10 cellular contexts compared by ENCODE assay signal in genomic region chr4:123127218-123127617, GRCh38.
DNase-seq lines count a peak whose midpoint lies in the region; ATAC-seq and TF ChIP-seq lines count a peak whose summit lies in the region.
"Had no signal": no experiment of that assay in that cellular context is flagged by ENCODE, and none has a peak within 500 bp of the region (broad histone marks: within the 10 kb centered on the region; RNA-seq: fewer than 3 reads in every experiment).

No MANE protein-coding gene starts in this region.

- no peak for ATAC-seq in psoas muscle
- ATAC-seq in HG02759 (IDR thresholded peaks at IDR 0.05; ENCODE audit: unreplicated experiment), result no peak
- ATAC-seq in HG02970 (IDR thresholded peaks at IDR 0.05; ENCODE audit: low FRiP score, unreplicated experiment), result no peak

- 42 to 58% (median 55%) methylated on average over 1 of the region's 1 CpG for WGBS in psoas muscle, 3 donors

- DNase-seq in DMS53 (lab: John Stamatoyannopoulos, UW) (peak; percentile 7), DMS53 treated with DMSO at 0.1 percent for 48 hours (lab: John Stamatoyannopoulos, UW; ENCODE audit: unreplicated experiment) (no peak), SK-MEL-5 (ENCODE audit: low read depth, low spot score) (peak; percentile 25), fibroblast of mammary gland (ENCODE audit: low read depth) (peak; percentile 33), psoas muscle (no peak), Ammon's horn (ENCODE audit: low spot score) (no peak)
- DNase-seq: activated CD4-positive, CD25-positive, alpha-beta regulatory T cell treated with anti-CD3 and anti-CD28 coated beads, Interleukin-2, amount 50 U/mL, for 72 hours; NCI-H2029 treated with DMSO at 0.1 percent for 48 hours had no signal

- in situ Hi-C loops in SK-MEL-5 (cut with HindIII; ENCODE audit: low pct_unique_long_range_greater_than_20kb, low sequenced_read_pairs), result no loop called here

- H3K27ac ChIP-seq in psoas muscle, result no peak overlapping the region

- H3K4me3 ChIP-seq in fibroblast of mammary gland (ENCODE audit: control insufficient read depth, low read depth, low read length) (no peak overlapping the region), psoas muscle (no peak overlapping the region)

- no peaks in the 10 kb centered on the region for H3K9me3 ChIP-seq in psoas muscle

- TF ChIP-seq CTCF in fibroblast of mammary gland (conservative IDR thresholded peaks at IDR 0.05; ENCODE audit: control insufficient read depth, insufficient read depth, low read depth, low read length) (no peak), psoas muscle (IDR thresholded peaks at IDR 0.05) (peak; percentile 37)

- no peaks in the 10 kb centered on the region for H3K36me3 ChIP-seq in psoas muscle (ENCODE audit: insufficient read depth in 1 of 2, low read depth in 1 of 2)

- intact Hi-C loops in psoas muscle (cut with DNase I), result loop anchor here in 1 of 2 donors (5.0 to 10.0 kb wide), 3 partner anchors 270 to 985 kb away; partner anchors contain the start of gene SPRY1

- no peaks in the 10 kb centered on the region for H3K4me1 ChIP-seq in psoas muscle

- H3K27me3 ChIP-seq in psoas muscle (ENCODE audit: insufficient read depth in 3 of 3, low read length in 2 of 3), result no peaks in the 10 kb centered on the region

Comparison
In these comparisons a context has a peak if more than half of its experiments do, and no peak if none do; other contexts are left out.
1. DNase-seq: peak in DMS53 (single experiment), SK-MEL-5 (single experiment) and fibroblast of mammary gland (single experiment); none in DMS53 treated with DMSO at 0.1 percent for 48 hours (single experiment), psoas muscle (0 of 2) and Ammon's horn (single experiment).